1 cellular context compared by ENCODE assay signal in genomic region chr1:26169669-26170471, GRCh38.
TF ChIP-seq lines count a peak whose summit lies in the region.

Gene ZNF593, plus strand, starts transcription at chr1:26169908. Its CDS starts 76 bp downstream, at chr1:26169984.

TF ChIP-seq in WTC11, 78 proteins besides CTCF, POLR2A, EP300 and RAD21 (continued from another document):
- TF ChIP-seq ZSCAN18 (CRISPR knock-in tag; IDR thresholded peaks at IDR 0.05) (no peak), ZNF138 (CRISPR knock-in tag; conservative IDR thresholded peaks at IDR 0.05) (no peak), E2F5 (CRISPR knock-in tag; IDR thresholded peaks at IDR 0.05) (0 out of 2 replicates have a peak, but pooled peaks have one; percentile 58), HMGA2 (CRISPR knock-in tag; IDR thresholded peaks at IDR 0.05) (no peak), NFE2L1 (CRISPR knock-in tag; IDR thresholded peaks at IDR 0.05) (0 out of 2 replicates have a peak, but pooled peaks have one; percentile 26), CREB1 (CRISPR knock-in tag; IDR thresholded peaks at IDR 0.05) (peak; percentile 75; the same call in 1 of the 2 replicates), FOXK1 (CRISPR knock-in tag; IDR thresholded peaks at IDR 0.05) (peak; percentile 86; the same call in 1 of the 2 replicates), ATF2 (CRISPR knock-in tag; IDR thresholded peaks at IDR 0.05; ENCODE audit: borderline replicate concordance, low read depth) (0 out of 2 replicates have a peak, but pooled peaks have one; percentile 16), ZBTB21 (CRISPR knock-in tag; IDR thresholded peaks at IDR 0.05; ENCODE audit: borderline replicate concordance) (peak; percentile 100), ZNF281 (CRISPR knock-in tag; IDR thresholded peaks at IDR 0.05) (peak; percentile 74; the same call in 1 of the 2 replicates), CBFB (CRISPR knock-in tag; IDR thresholded peaks at IDR 0.05; ENCODE audit: low read depth) (peak; percentile 62; the same call in 1 of the 2 replicates), GABPB1 (CRISPR knock-in tag; IDR thresholded peaks at IDR 0.05) (peak; percentile 86), SMAD3 (CRISPR knock-in tag; IDR thresholded peaks at IDR 0.05; ENCODE audit: borderline replicate concordance) (no peak), FOXJ3 (CRISPR knock-in tag; IDR thresholded peaks at IDR 0.05; ENCODE audit: borderline replicate concordance) (no peak), ZNF396 (CRISPR knock-in tag; IDR thresholded peaks at IDR 0.05; ENCODE audit: borderline replicate concordance) (no peak), RORB (CRISPR knock-in tag; IDR thresholded peaks at IDR 0.05) (no peak), ESRRA (CRISPR knock-in tag; IDR thresholded peaks at IDR 0.05; ENCODE audit: borderline replicate concordance) (no peak), KAT7 (CRISPR knock-in tag; IDR thresholded peaks at IDR 0.05; ENCODE audit: borderline replicate concordance) (peak; percentile 82; the same call in 1 of the 2 replicates), NR3C1 (CRISPR knock-in tag; conservative IDR thresholded peaks at IDR 0.05; ENCODE audit: low read depth) (no peak), NR2C2 (CRISPR knock-in tag; IDR thresholded peaks at IDR 0.05) (peak; percentile 65; the same call in 1 of the 2 replicates), ZNF425 (CRISPR knock-in tag; conservative IDR thresholded peaks at IDR 0.05) (no peak), TEAD4 (CRISPR knock-in tag; IDR thresholded peaks at IDR 0.05) (peak; percentile 68; the same call in 1 of the 2 replicates), NFATC4 (CRISPR knock-in tag; IDR thresholded peaks at IDR 0.05) (no peak), ELF4 (CRISPR knock-in tag; IDR thresholded peaks at IDR 0.05; ENCODE audit: low read depth) (no peak), ZNF219 (CRISPR knock-in tag; IDR thresholded peaks at IDR 0.05; ENCODE audit: borderline replicate concordance) (no peak), NR1H2 (CRISPR knock-in tag; IDR thresholded peaks at IDR 0.05) (no peak), EMX1 (CRISPR knock-in tag; IDR thresholded peaks at IDR 0.05) (no peak), MYBL2 (CRISPR knock-in tag; IDR thresholded peaks at IDR 0.05) (peak; percentile 81; the same call in 1 of the 2 replicates), OVOL2 (CRISPR knock-in tag; IDR thresholded peaks at IDR 0.05; ENCODE audit: borderline replicate concordance) (no peak), ATF6 (CRISPR knock-in tag; IDR thresholded peaks at IDR 0.05) (no peak), FOXP4 (CRISPR knock-in tag; IDR thresholded peaks at IDR 0.05) (0 out of 2 replicates have a peak, but pooled peaks have one; percentile 38), ZNF416 (CRISPR knock-in tag; IDR thresholded peaks at IDR 0.05) (no peak), MAX (CRISPR knock-in tag; IDR thresholded peaks at IDR 0.05) (peak; percentile 97), IRF2 (CRISPR knock-in tag; IDR thresholded peaks at IDR 0.05; ENCODE audit: borderline replicate concordance, low read depth) (no peak)
- TF ChIP-seq, protein P1, sequence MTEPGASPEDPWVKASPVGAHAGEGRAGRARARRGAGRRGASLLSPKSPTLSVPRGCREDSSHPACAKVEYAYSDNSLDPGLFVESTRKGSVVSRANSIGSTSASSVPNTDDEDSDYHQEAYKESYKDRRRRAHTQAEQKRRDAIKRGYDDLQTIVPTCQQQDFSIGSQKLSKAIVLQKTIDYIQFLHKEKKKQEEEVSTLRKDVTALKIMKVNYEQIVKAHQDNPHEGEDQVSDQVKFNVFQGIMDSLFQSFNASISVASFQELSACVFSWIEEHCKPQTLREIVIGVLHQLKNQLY (CRISPR knock-in tag; IDR thresholded peaks at IDR 0.05), result 0 out of 2 replicates have a peak, but pooled peaks have one; percentile 77
- TF ChIP-seq, protein P2, sequence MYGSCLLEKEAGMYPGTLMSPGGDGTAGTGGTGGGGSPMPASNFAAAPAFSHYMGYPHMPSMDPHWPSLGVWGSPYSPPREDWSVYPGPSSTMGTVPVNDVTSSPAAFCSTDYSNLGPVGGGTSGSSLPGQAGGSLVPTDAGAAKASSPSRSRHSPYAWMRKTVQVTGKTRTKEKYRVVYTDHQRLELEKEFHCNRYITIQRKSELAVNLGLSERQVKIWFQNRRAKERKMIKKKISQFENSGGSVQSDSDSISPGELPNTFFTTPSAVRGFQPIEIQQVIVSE (CRISPR knock-in tag; IDR thresholded peaks at IDR 0.05; ENCODE audit: borderline replicate concordance), result no peak
- TF ChIP-seq, protein P3, sequence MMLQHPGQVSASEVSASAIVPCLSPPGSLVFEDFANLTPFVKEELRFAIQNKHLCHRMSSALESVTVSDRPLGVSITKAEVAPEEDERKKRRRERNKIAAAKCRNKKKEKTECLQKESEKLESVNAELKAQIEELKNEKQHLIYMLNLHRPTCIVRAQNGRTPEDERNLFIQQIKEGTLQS (CRISPR knock-in tag; conservative IDR thresholded peaks at IDR 0.05), result 0 out of 2 replicates have a peak, but pooled peaks have one; percentile 62
- TF ChIP-seq, protein P4, sequence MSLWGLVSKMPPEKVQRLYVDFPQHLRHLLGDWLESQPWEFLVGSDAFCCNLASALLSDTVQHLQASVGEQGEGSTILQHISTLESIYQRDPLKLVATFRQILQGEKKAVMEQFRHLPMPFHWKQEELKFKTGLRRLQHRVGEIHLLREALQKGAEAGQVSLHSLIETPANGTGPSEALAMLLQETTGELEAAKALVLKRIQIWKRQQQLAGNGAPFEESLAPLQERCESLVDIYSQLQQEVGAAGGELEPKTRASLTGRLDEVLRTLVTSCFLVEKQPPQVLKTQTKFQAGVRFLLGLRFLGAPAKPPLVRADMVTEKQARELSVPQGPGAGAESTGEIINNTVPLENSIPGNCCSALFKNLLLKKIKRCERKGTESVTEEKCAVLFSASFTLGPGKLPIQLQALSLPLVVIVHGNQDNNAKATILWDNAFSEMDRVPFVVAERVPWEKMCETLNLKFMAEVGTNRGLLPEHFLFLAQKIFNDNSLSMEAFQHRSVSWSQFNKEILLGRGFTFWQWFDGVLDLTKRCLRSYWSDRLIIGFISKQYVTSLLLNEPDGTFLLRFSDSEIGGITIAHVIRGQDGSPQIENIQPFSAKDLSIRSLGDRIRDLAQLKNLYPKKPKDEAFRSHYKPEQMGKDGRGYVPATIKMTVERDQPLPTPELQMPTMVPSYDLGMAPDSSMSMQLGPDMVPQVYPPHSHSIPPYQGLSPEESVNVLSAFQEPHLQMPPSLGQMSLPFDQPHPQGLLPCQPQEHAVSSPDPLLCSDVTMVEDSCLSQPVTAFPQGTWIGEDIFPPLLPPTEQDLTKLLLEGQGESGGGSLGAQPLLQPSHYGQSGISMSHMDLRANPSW (CRISPR knock-in tag; conservative IDR thresholded peaks at IDR 0.05; ENCODE audit: low read depth), result no peak
- TF ChIP-seq, protein P5, sequence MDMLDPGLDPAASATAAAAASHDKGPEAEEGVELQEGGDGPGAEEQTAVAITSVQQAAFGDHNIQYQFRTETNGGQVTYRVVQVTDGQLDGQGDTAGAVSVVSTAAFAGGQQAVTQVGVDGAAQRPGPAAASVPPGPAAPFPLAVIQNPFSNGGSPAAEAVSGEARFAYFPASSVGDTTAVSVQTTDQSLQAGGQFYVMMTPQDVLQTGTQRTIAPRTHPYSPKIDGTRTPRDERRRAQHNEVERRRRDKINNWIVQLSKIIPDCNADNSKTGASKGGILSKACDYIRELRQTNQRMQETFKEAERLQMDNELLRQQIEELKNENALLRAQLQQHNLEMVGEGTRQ (CRISPR knock-in tag; IDR thresholded peaks at IDR 0.05), result peak; percentile 65; the same call in 1 of the 2 replicates
